Comparison of ENCODE assay signal across 8 cellular contexts in genomic region chrX:63350979-63351616, GRCh38. TPM values are rescaled to one million over a fixed set of nuclear protein-coding genes. Genes with fewer than 3 reads are reported as not detected.
DNase-seq lines count a peak whose midpoint lies in the region; ATAC-seq, FAIRE-seq and TF ChIP-seq lines count a peak whose summit lies in the region.

TSS of gene SPIN4 (minus strand) at chrX:63351332. CDS start at chrX:63350819, 513 bp downstream.

- no peaks in the 10 kb centered on the region for H3K9me3 ChIP-seq in kidney (ENCODE audit: control insufficient read depth in 1 of 2, low read length in 2 of 2)

- peak within 1 kb of the TSS; percentile 77 to 80 for H3K4me3 ChIP-seq in kidney (ENCODE audit: low read length in 2 of 2)

- no peaks in the 10 kb centered on the region for H3K36me3 ChIP-seq in kidney (ENCODE audit: control insufficient read depth in 1 of 2, insufficient read depth in 2 of 2, low read length in 2 of 2)

- peak; percentile 95 for ATAC-seq in GM18907 (IDR thresholded peaks at IDR 0.05; ENCODE audit: unreplicated experiment)
- peak; percentile 92 for ATAC-seq in HG03139 (IDR thresholded peaks at IDR 0.05; ENCODE audit: unreplicated experiment)

- DNase-seq in AG08396 (ENCODE audit: low spot score) (peak; percentile 90), NCI-H226 (peak; percentile 83), cerebellum (ENCODE audit: low spot score) (peak; percentile 61), kidney (peak; percentile 95)
- DNase-seq in activated CD4-positive, CD25-positive, alpha-beta regulatory T cell treated with anti-CD3 and anti-CD28 coated beads, Interleukin-2, amount 50 U/mL, for 16 hours (ENCODE audit: low read depth, low spot score), result peak; percentile 6
- peak; percentile 14 to 35 for DNase-seq in stimulated activated CD4-positive, alpha-beta T cell treated with anti-CD3 and anti-CD28 coated beads, Interleukin-15, amount 100 ng/mL, for 1 hour (ENCODE audit: low read depth in 1 of 2, low spot score in 1 of 2)

- no peak for FAIRE-seq in kidney (lab: Jason Lieb, UNC)

- intact Hi-C loops in kidney (cut with DNase I), result no loop called here

- H3K4me1 ChIP-seq in kidney (ENCODE audit: control insufficient read depth in 1 of 2, insufficient read depth in 1 of 2, low read depth in 1 of 2, low read length in 2 of 2), result no peaks in the 10 kb centered on the region

- H3K27ac ChIP-seq in kidney (ENCODE audit: low read depth in 2 of 2, low read length in 2 of 2), result peak within 1 kb of the TSS; percentile 54 to 63

- peak within 1 kb of the TSS; percentile 22 to 62 for H3K9ac ChIP-seq in kidney (ENCODE audit: low read length in 2 of 2)

- no peak for TF ChIP-seq CTCF in kidney (IDR thresholded peaks at IDR 0.05; ENCODE audit: borderline replicate concordance, extremely low read depth, insufficient read depth)

RNA-seq across cellular contexts. Expression of gene SPIN4, which starts in this region (rescaled TPM):
- total RNA-seq in cerebellum (14.0 TPM), kidney (4.2 TPM)
- 0.77 TPM for polyA plus RNA-seq in kidney (ENCODE audit: insufficient read depth, low read depth, low replicate concordance)

Comparison
In these comparisons a context has a peak if more than half of its experiments do, and no peak if none do; other contexts are left out.
1. Peak in every context shown above with its lines: DNase-seq, ATAC-seq, H3K4me3 ChIP-seq and H3K27ac ChIP-seq.
2. DNase-seq: peak in every context shown above with its lines; median percentile 95 in kidney; 90 in AG08396; 83 in NCI-H226; 61 in cerebellum; 24 in stimulated activated CD4-positive, alpha-beta T cell treated with anti-CD3 and anti-CD28 coated beads, Interleukin-15, amount 100 ng/mL, for 1 hour; 6 in activated CD4-positive, CD25-positive, alpha-beta regulatory T cell treated with anti-CD3 and anti-CD28 coated beads, Interleukin-2, amount 50 U/mL, for 16 hours.